Comparison of ENCODE assay signal across 14 cellular contexts in the genomic region with DNA sequence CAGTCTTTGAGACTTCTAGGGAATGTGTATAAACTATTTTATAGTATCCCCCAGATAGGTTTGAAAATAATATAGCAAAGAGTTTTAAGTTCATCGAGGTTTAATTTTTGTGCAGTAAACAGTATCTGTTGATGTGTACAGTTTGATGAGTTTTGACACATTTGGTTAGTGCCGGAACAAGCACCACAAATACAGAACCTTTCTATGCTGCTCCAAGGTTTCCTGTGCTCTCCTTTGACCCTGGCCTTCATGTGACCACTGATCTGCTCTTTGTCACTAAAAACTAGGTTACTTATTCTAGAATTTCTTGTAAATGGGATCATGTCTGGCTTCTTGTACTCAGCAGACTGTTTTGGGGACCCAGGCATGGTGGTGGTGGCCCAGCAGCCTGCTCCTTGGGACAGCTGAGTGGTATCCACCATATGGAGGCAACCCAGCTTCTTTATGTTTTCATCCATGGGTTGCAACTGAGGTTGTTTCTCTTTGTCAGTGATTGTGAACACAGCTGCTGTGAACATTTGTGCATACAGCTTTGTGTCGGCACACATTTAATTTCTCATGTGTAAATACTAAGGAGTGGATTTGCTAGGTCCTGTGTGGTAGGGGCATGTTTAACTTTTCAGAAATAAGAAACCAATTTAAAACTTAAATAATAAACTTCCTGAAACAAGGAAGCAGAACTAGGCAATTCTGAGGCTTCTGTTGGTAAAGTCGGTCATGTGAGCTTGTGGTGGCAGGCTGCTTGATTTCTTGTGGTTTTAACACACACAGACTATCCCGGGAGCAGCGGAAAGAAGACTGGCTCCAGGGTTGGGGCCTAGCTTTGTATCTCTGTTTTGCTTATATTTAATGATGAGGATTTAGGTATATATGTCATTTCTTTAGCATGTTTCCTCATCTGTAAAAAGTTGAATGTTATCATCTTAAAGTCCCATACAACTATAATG.
A peak's percentile ranks its signal among the peaks of the same experiment; 100 is the strongest.
DNase-seq lines count a peak whose midpoint lies in the region; ATAC-seq and TF ChIP-seq lines count a peak whose summit lies in the region.
"Had no signal": no experiment of that assay in that cellular context is flagged by ENCODE, and none has a peak within 500 bp of the region (broad histone marks: within the 10 kb centered on the region; RNA-seq: fewer than 3 reads in every experiment).

No MANE protein-coding gene starts in this region.

- DNase-seq in heart right ventricle, result peak in 1 of 2 donors; percentile 16
- DNase-seq in left ventricle myocardium inferior, result no peak
- peak; percentile 76 for DNase-seq in NOMO-1 treated with DMSO at 0.1 percent for 48 hours (lab: John Stamatoyannopoulos, UW; ENCODE audit: unreplicated experiment)
- peak in 1 of 2 donors; percentile 75 for DNase-seq in upper lobe of left lung
- DNase-seq in activated CD4-positive, alpha-beta T cell treated with anti-CD3 and anti-CD28 coated beads for 48 hours, result no peak
- no peak for DNase-seq in stomach
- DNase-seq: activated naive CD4-positive, alpha-beta T cell treated with anti-CD3 and anti-CD28 coated beads, Interleukin-2, amount 50 U/mL, for 16 hours; DMS153; NCI-H1105; stimulated activated CD4-positive, alpha-beta T cell treated with anti-CD3 and anti-CD28 coated beads, Interleukin-12 subunit alpha, Interleukin-12 subunit beta, amount 100 ng/mL, for 4 hours had no signal

- peaks cover 69% of the 10 kb centered on the region for H3K4me1 Mint-ChIP-seq in dendritic cell treated with granulocyte-macrophage colony-stimulating factor and Interleukin-4, amounts not matched to agents 40 ng/mL and 50 ng/mL, for 4 days (ENCODE audit: low read depth)

- TF ChIP-seq EP300 in upper lobe of left lung (IDR thresholded peaks at IDR 0.05) (no peak), stomach (IDR thresholded peaks at IDR 0.05) (no peak)

- WGBS in heart right ventricle, 2 donors, result 75 to 85% methylated on average over 6 of the region's 6 CpGs
- 46 to 60% methylated on average over 6 of the region's 6 CpGs for WGBS in upper lobe of left lung, 2 donors
- whole genome bisulfite sequencing in stomach, 5 donors, result 27 to 39% (median 32%) methylated on average over 6 of the region's 6 CpGs

- H3K27me3 ChIP-seq in heart right ventricle (no peaks in the 10 kb centered on the region), left ventricle myocardium inferior (ENCODE audit: low read depth) (no peaks in the 10 kb centered on the region), upper lobe of left lung (no peaks in the 10 kb centered on the region), stomach (no peaks in the 10 kb centered on the region)

- TF ChIP-seq POLR2A in upper lobe of left lung (IDR thresholded peaks at IDR 0.05) (no peak), stomach (IDR thresholded peaks at IDR 0.05) (no peak)

- H3K9me3 Mint-ChIP-seq in dendritic cell treated with granulocyte-macrophage colony-stimulating factor and Interleukin-4, amounts not matched to agents 40 ng/mL and 50 ng/mL, for 4 days, result peaks cover 8% of the 10 kb centered on the region
- H3K9me3 Mint-ChIP-seq: T-helper 2 cell treated with Interferon-gamma antibody and Interleukin-4, amounts not matched to agents 5 μg/mL and 100 μg/mL, for 36 hours; type B pancreatic cell had no signal

- peak overlapping the region; percentile 52 for H3K4me3 Mint-ChIP-seq in dendritic cell treated with granulocyte-macrophage colony-stimulating factor and Interleukin-4, amounts not matched to agents 40 ng/mL and 50 ng/mL, for 4 days
- H3K4me3 Mint-ChIP-seq: T-helper 2 cell treated with Interferon-gamma antibody and Interleukin-4, amounts not matched to agents 5 μg/mL and 100 μg/mL, for 36 hours; type B pancreatic cell had no signal

- peaks cover 23% of the 10 kb centered on the region for H3K27me3 Mint-ChIP-seq in dendritic cell treated with granulocyte-macrophage colony-stimulating factor and Interleukin-4, amounts not matched to agents 40 ng/mL and 50 ng/mL, for 4 days
- H3K27me3 Mint-ChIP-seq: type B pancreatic cell had no signal

- ATAC-seq in heart right ventricle (peak in 6 of 8 donors; percentile 38 to 54 (median 44)), upper lobe of left lung (ENCODE audit: low FRiP score in 2 of 2) (peak in 1 of 2 donors; percentile 76), HG03378 (IDR thresholded peaks at IDR 0.05; ENCODE audit: unreplicated experiment) (no peak)

- no peaks in the 10 kb centered on the region for H3K36me3 Mint-ChIP-seq in dendritic cell treated with granulocyte-macrophage colony-stimulating factor and Interleukin-4, amounts not matched to agents 40 ng/mL and 50 ng/mL, for 4 days (ENCODE audit: low read depth)
- H3K36me3 Mint-ChIP-seq: type B pancreatic cell had no signal

- intact Hi-C loops in heart right ventricle (cut with DNase I), result no loop called here
- intact Hi-C loops in left ventricle myocardium inferior (cut with micrococcal nuclease), result no loop called here
- intact Hi-C loops in dendritic cell treated with granulocyte-macrophage colony-stimulating factor and Interleukin-4, amounts not matched to agents 40 ng/mL and 50 ng/mL, for 4 days (cut with micrococcal nuclease), result loop anchor here (5.0 kb wide), 1 partner anchor 572 kb away; no protein-coding TSS in a partner anchor
- intact Hi-C loops in stomach (cut with DNase I; ENCODE audit: low total_unique reads), result no loop called here

- H3K4me1 ChIP-seq in heart right ventricle (peaks cover 0 to 40% (median 0%) of the 10 kb centered on the region in 9 donors), left ventricle myocardium inferior (no peaks in the 10 kb centered on the region), upper lobe of left lung (peaks cover 2 to 10% (median 6%) of the 10 kb centered on the region in 4 donors), stomach (peaks cover 0 to 16% (median 0%) of the 10 kb centered on the region in 4 donors)

- H3K27ac Mint-ChIP-seq in dendritic cell treated with granulocyte-macrophage colony-stimulating factor and Interleukin-4, amounts not matched to agents 40 ng/mL and 50 ng/mL, for 4 days, result peak overlapping the region; percentile 86
- H3K27ac Mint-ChIP-seq: T-helper 2 cell treated with Interferon-gamma antibody and Interleukin-4, amounts not matched to agents 5 μg/mL and 100 μg/mL, for 36 hours; type B pancreatic cell had no signal

- no peak for TF ChIP-seq CTCF in heart right ventricle (IDR thresholded peaks at IDR 0.05)
- TF ChIP-seq CTCF in left ventricle myocardium inferior (IDR thresholded peaks at IDR 0.05; ENCODE audit: borderline replicate concordance), result no peak
- no peak for TF ChIP-seq CTCF in upper lobe of left lung (IDR thresholded peaks at IDR 0.05)
- no peak for TF ChIP-seq CTCF in stomach (IDR thresholded peaks at IDR 0.05)

- peak overlapping the region in 1 of 10 donors; percentile 2 for H3K4me3 ChIP-seq in heart right ventricle
- H3K4me3 ChIP-seq in left ventricle myocardium inferior, result no peak overlapping the region
- H3K4me3 ChIP-seq in upper lobe of left lung, result no peak overlapping the region
- H3K4me3 ChIP-seq in stomach, result no peak overlapping the region

- H3K27ac ChIP-seq in heart right ventricle, result peak overlapping the region in 1 of 10 donors; percentile 76
- H3K27ac ChIP-seq in left ventricle myocardium inferior (replicated peaks), result no peak overlapping the region
- H3K27ac ChIP-seq in upper lobe of left lung, result peak overlapping the region; percentile 46 to 82 (median 63)
- H3K27ac ChIP-seq in stomach, result peak overlapping the region in 2 of 5 donors; percentile 61 to 67

- no peaks in the 10 kb centered on the region for H3K36me3 ChIP-seq in heart right ventricle
- H3K36me3 ChIP-seq in left ventricle myocardium inferior, result no peaks in the 10 kb centered on the region
- no peaks in the 10 kb centered on the region for H3K36me3 ChIP-seq in upper lobe of left lung
- H3K36me3 ChIP-seq in stomach, result no peaks in the 10 kb centered on the region

- peaks cover 0 to 6% (median 0%) of the 10 kb centered on the region in 11 donors for H3K9me3 ChIP-seq in heart right ventricle
- peaks cover 16% of the 10 kb centered on the region for H3K9me3 ChIP-seq in left ventricle myocardium inferior (replicated peaks)
- no peaks in the 10 kb centered on the region for H3K9me3 ChIP-seq in upper lobe of left lung
- H3K9me3 ChIP-seq in stomach, result no peaks in the 10 kb centered on the region
